Comparison of ENCODE assay signal across 6 cellular contexts in the genomic region with DNA sequence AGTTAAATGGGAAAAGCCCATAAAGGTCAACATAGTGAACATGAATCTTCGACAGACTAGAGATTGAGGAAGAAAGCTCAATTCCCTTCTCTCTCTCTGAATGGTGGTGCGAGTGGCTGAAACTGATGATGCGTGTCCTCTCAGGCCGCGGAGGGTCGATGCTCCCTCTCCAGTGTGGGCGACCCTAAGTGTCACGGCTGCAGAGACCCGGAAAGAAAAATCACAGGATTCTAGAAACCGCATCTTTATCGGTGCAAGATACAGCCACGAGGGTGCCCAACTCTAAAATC. TPM values are rescaled to one million over a fixed set of nuclear protein-coding genes. Genes with fewer than 3 reads are reported as not detected.
DNase-seq lines count a peak whose midpoint lies in the region; TF ChIP-seq lines count a peak whose summit lies in the region.

No MANE protein-coding gene starts in this region.

- H3K4me3 ChIP-seq in Caco-2 (ENCODE audit: low read depth, low read length) (peak overlapping the region; percentile 65), foreskin fibroblast (ENCODE audit: low read depth in 1 of 2, low read length in 2 of 2) (peak overlapping the region; percentile 67 to 96)

- no peaks in the 10 kb centered on the region for H3K9me3 Mint-ChIP-seq in Caco-2 (ENCODE audit: unreplicated experiment)

- H3K9me3 ChIP-seq in Caco-2, result no peaks in the 10 kb centered on the region

- peaks cover 52% of the 10 kb centered on the region for H3K36me3 Mint-ChIP-seq in Caco-2 (ENCODE audit: insufficient read depth, unreplicated experiment)

- intact Hi-C loops in Caco-2 (cut with micrococcal nuclease; ENCODE audit: unreplicated experiment), result loop anchor here (5.0 kb wide), 2 partner anchors 46 to 96 kb away; partner anchors contain the start of gene LRP10
- intact Hi-C loops in posterior vena cava (cut with DNase I), result no loop called here

- no peaks in the 10 kb centered on the region for H3K36me3 ChIP-seq in Caco-2 (ENCODE audit: control insufficient read depth, insufficient read depth, low read length)

- H3K4me1 ChIP-seq in Caco-2, result peaks cover 8% of the 10 kb centered on the region

- DNase-seq in Caco-2 (no peak), LoVo (ENCODE audit: low spot score) (peak; percentile 15), foreskin fibroblast (no peak), stromal cell of bone marrow (ENCODE audit: low read depth) (peak; percentile 8), posterior vena cava (ENCODE audit: low spot score) (no peak), NCI-H146 (lab: John Stamatoyannopoulos, UW) (no peak)

- TF ChIP-seq CTCF in Caco-2 (IDR thresholded peaks at IDR 0.05; ENCODE audit: insufficient read depth in 1 of 2, low read depth in 1 of 2, low read length in 1 of 2, severe bottlenecking in 1 of 2, unreplicated experiment in 1 of 2) (no peak), foreskin fibroblast (IDR thresholded peaks at IDR 0.05; ENCODE audit: low read depth, low read length) (no peak)

- POLR2A ChIA-PET in Caco-2 (lab: Charles Lee), result interaction anchor here (0.5 to 1.9 kb wide), 4 partner anchors 38 to 330 kb away, joined by 4 to 9 read pairs (median 6); partner anchors contain the start of gene HAUS4

- no peaks in the 10 kb centered on the region for H3K27me3 ChIP-seq in Caco-2 (replicated peaks; ENCODE audit: control insufficient read depth, insufficient read depth, low read length)

- H3K4me1 Mint-ChIP-seq in Caco-2 (ENCODE audit: low read depth, unreplicated experiment), result peaks cover 6% of the 10 kb centered on the region

- H3K27me3 Mint-ChIP-seq in Caco-2 (ENCODE audit: insufficient read depth, unreplicated experiment), result peaks cover 2% of the 10 kb centered on the region

- CTCF ChIA-PET in Caco-2 (lab: Charles Lee), result interaction anchor here (0.8 to 1.7 kb wide), 3 partner anchors 11 to 68 kb away, joined by 3 to 6 read pairs (median 5); partner anchors contain the start of gene PRMT5

- TSS peak; percentile 72 for BruUV-seq in Caco-2 (replicated peaks; lab: Mats Ljungman, UMichigan)

- peak overlapping the region; percentile 90 for H3K4me3 Mint-ChIP-seq in Caco-2 (ENCODE audit: unreplicated experiment)

- peak overlapping the region; percentile 100 for H3K27ac Mint-ChIP-seq in Caco-2 (ENCODE audit: unreplicated experiment)

RNA-seq across cellular contexts. Expression of gene RBM23, which starts 0.5 kb away (rescaled TPM):
- 67.0 and 70.0 TPM in 2 replicates for total RNA-seq in Caco-2 (2022)
- total RNA-seq in posterior vena cava, result 10 to 100 TPM; 53.8 to 62.2 TPM

RNA-seq across cellular contexts. Expression of gene PRMT5, which starts 10.7 kb away (rescaled TPM):
- total RNA-seq in Caco-2 (2022) (107 and 111 TPM in 2 replicates), posterior vena cava (10 to 100 TPM; 44.9 to 45.9 TPM)

RNA-seq across cellular contexts. Expression of gene REM2, which starts 35.4 kb away (rescaled TPM):
- total RNA-seq in Caco-2 (2022) (0.41 and 0.44 TPM in 2 replicates), posterior vena cava (under 1 TPM; 0.23 to 0.43 TPM)

RNA-seq across cellular contexts. Expression of gene HAUS4, which starts 38.4 kb away (rescaled TPM):
- total RNA-seq in Caco-2 (2022) (67.7 and 70.7 TPM in 2 replicates), posterior vena cava (10 to 100 TPM; 18.0 to 29.2 TPM)

RNA-seq across cellular contexts. Expression of gene LRP10, which starts 46.9 kb away (rescaled TPM):
- total RNA-seq in Caco-2 (2022) (29.6 and 34.0 TPM in 2 replicates), posterior vena cava (100 to 1,000 TPM; 129 to 139 TPM)

Comparison
In these comparisons a context has a peak if more than half of its experiments do, and no peak if none do; other contexts are left out.
1. DNase-seq: peak in LoVo (single experiment) and stromal cell of bone marrow (single experiment); none in Caco-2 (0 of 2), foreskin fibroblast (0 of 2), posterior vena cava (single experiment) and NCI-H146 (single experiment).